Comparison of ENCODE assay signal across 15 cellular contexts in genomic region chr5:139141410-139141809, GRCh38. TPM values are rescaled to one million over a fixed set of nuclear protein-coding genes. Genes with fewer than 3 reads are reported as not detected.
DNase-seq lines count a peak whose midpoint lies in the region; ATAC-seq and TF ChIP-seq lines count a peak whose summit lies in the region.
"Had no signal": no experiment of that assay in that cellular context is flagged by ENCODE, and none has a peak within 500 bp of the region (broad histone marks: within the 10 kb centered on the region; RNA-seq: fewer than 3 reads in every experiment).

No MANE protein-coding gene starts in this region.

- 92 to 95% methylated on average over 1 of the region's 1 CpG for WGBS in GM23248 (ENCODE audit: low coverage in 1 of 2, low lambda C conversion rate in 2 of 2, missing lambda C conversion rate in 2 of 2), 2 experiments

- peaks cover 3% of the 10 kb centered on the region; the same call in 1 of the 2 replicates for H4K20me1 ChIP-seq in GM23248 (ENCODE audit: insufficient read depth)

- peak overlapping the region; percentile 51 for H3K27ac ChIP-seq in GM23248

- ATAC-seq in sciatic nerve (peak; percentile 58), HG02759 (IDR thresholded peaks at IDR 0.05; ENCODE audit: unreplicated experiment) (no peak), GM19452 (IDR thresholded peaks at IDR 0.05; ENCODE audit: unreplicated experiment) (no peak)
- ATAC-seq: naive thymus-derived CD4-positive, alpha-beta T cell had no signal

- peaks cover 36% of the 10 kb centered on the region for H3F3A ChIP-seq in GM23248 (ENCODE audit: insufficient read depth)

- intact Hi-C loops in sciatic nerve (cut with DNase I), result no loop called here

- no peak overlapping the region for H2AFZ ChIP-seq in GM23248

- H3K9ac ChIP-seq in GM23248, result no peak overlapping the region

- no peak for TF ChIP-seq CTCF in fibroblast of mammary gland (conservative IDR thresholded peaks at IDR 0.05; ENCODE audit: control insufficient read depth, insufficient read depth, low read depth, low read length)

- H3K9me3 ChIP-seq in GM23248 (ENCODE audit: low read depth), result no peaks in the 10 kb centered on the region

- DNase-seq in GM23248, result peak; percentile 28
- peak; percentile 71 for DNase-seq in SIG-M5 treated with dmso at 0.1 percent for 504 hours (lab: John Stamatoyannopoulos, UW; ENCODE audit: unreplicated experiment)
- DNase-seq in fibroblast of mammary gland (ENCODE audit: low read depth), result peak; percentile 31
- DNase-seq in sciatic nerve (ENCODE audit: low spot score), result no peak
- DNase-seq in DMS 273 treated with DMSO at 0.1 percent for 48 hours (lab: John Stamatoyannopoulos, UW), result no peak
- no peak for DNase-seq in retina
- DNase-seq: activated CD4-positive, alpha-beta T cell treated with anti-CD3 and anti-CD28 coated beads for 48 hours; cerebellar nuclear complex; immature natural killer cell; naive thymus-derived CD4-positive, alpha-beta T cell; NCI-H1930; SW 1271 had no signal

- no peaks in the 10 kb centered on the region for H3K9me2 ChIP-seq in GM23248 (ENCODE audit: insufficient read depth)

- H3K4me1 ChIP-seq in GM23248 (ENCODE audit: insufficient read depth), result peaks cover 44% of the 10 kb centered on the region

- H3K79me2 ChIP-seq in GM23248 (ENCODE audit: insufficient read depth), result peaks cover 80% of the 10 kb centered on the region

- H3K4me3 ChIP-seq in GM23248 (no peak overlapping the region), fibroblast of mammary gland (ENCODE audit: control insufficient read depth, low read depth, low read length) (no peak overlapping the region)
- H3K4me3 ChIP-seq: smooth muscle cell had no signal

- in situ Hi-C loops in GM23248 (cut with MboI), result no loop called here

- no peaks in the 10 kb centered on the region for H3K36me3 ChIP-seq in GM23248 (ENCODE audit: low read depth)

- no peaks in the 10 kb centered on the region for H3K27me3 ChIP-seq in GM23248 (replicated peaks; ENCODE audit: insufficient read depth)

- H3K4me2 ChIP-seq in GM23248 (ENCODE audit: unreplicated experiment), result peak overlapping the region; percentile 59
- H3K4me2 ChIP-seq: smooth muscle cell had no signal

RNA-seq across cellular contexts. Expression of gene SIL1, which starts 56.8 kb away (rescaled TPM):
- total RNA-seq in GM23248 (2014; rRNA removed; shearing (Covaris generic)), result 72.8 and 78.8 TPM in 2 replicates
- polyA plus RNA-seq in GM23248 (2016; fragmentation: Nextera tagmentation; extraction: Ambion mirVana), result 89.8 and 101 TPM in 2 replicates
- 54.7 TPM for total RNA-seq in sciatic nerve

Comparison
In these comparisons a context has a peak if more than half of its experiments do, and no peak if none do; other contexts are left out.
1. DNase-seq: peak in GM23248 (single experiment), SIG-M5 treated with dmso at 0.1 percent for 504 hours (single experiment) and fibroblast of mammary gland (single experiment); none in sciatic nerve (single experiment), DMS 273 treated with DMSO at 0.1 percent for 48 hours (single experiment) and retina (single experiment).